ENCODE assay signal across 7 cellular contexts in genomic region chr14:53295985-53296582, GRCh38.
DNase-seq lines count a peak whose midpoint lies in the region; ATAC-seq, FAIRE-seq and TF ChIP-seq lines count a peak whose summit lies in the region.

No MANE protein-coding gene starts in this region.

- peak; percentile 44 for ATAC-seq in GM18867 (IDR thresholded peaks at IDR 0.05; ENCODE audit: unreplicated experiment)
- no peak for ATAC-seq in HG02970 (IDR thresholded peaks at IDR 0.05; ENCODE audit: low FRiP score, unreplicated experiment)

- intact Hi-C loops in Calu3 (cut with micrococcal nuclease; ENCODE audit: unreplicated experiment): loop anchor here (1.0 to 10.0 kb wide), 2 partner anchors 241 to 1052 kb away; no protein-coding TSS in a partner anchor

- H3K9me3 ChIP-seq in OCI-LY1 (ENCODE audit: low read length): no peaks in the 10 kb centered on the region
- H3K9me3 ChIP-seq in MG63: no peaks in the 10 kb centered on the region

- no peak overlapping the region for H3K9ac ChIP-seq in OCI-LY1 (ENCODE audit: low read length)

- H3K9me3 Mint-ChIP-seq in Calu3 (ENCODE audit: low read depth, unreplicated experiment) (no peaks in the 10 kb centered on the region), neural crest cell (peaks cover 3% of the 10 kb centered on the region)

- no peak overlapping the region for H3K27ac ChIP-seq in OCI-LY1 (ENCODE audit: low read depth, low read length, poor library complexity, severe bottlenecking)

- no peaks in the 10 kb centered on the region for H3K4me1 Mint-ChIP-seq in Calu3 (ENCODE audit: low read depth, unreplicated experiment)
- no peaks in the 10 kb centered on the region for H3K4me1 Mint-ChIP-seq in neural crest cell

- no peak overlapping the region for H3K4me3 ChIP-seq in OCI-LY1 (ENCODE audit: low read depth, low read length, poor library complexity, severe bottlenecking)
- no peak overlapping the region for H3K4me3 ChIP-seq in MG63

- H3K4me1 ChIP-seq in OCI-LY1 (ENCODE audit: insufficient read depth, low read length, severe bottlenecking): no peaks in the 10 kb centered on the region

- CTCF ChIA-PET in Calu3 (lab: Charles Lee): interaction anchor here (0.8 to 1.1 kb wide), 3 partner anchors 10 to 1052 kb away, joined by 3 to 13 read pairs (median 4); no protein-coding TSS in a partner anchor

- H3K27ac Mint-ChIP-seq in Calu3 (ENCODE audit: unreplicated experiment): no peak overlapping the region
- no peak overlapping the region for H3K27ac Mint-ChIP-seq in neural crest cell (ENCODE audit: unreplicated experiment)

- TF ChIP-seq CTCF in Calu3 (IDR thresholded peaks at IDR 0.05; ENCODE audit: unreplicated experiment) (peak; percentile 32), OCI-LY1 (IDR thresholded peaks at IDR 0.05; ENCODE audit: low read length) (peak; percentile 67), neural crest cell (conservative IDR thresholded peaks at IDR 0.05) (peak; percentile 88)

- no TSS peak for BruUV-seq in Calu3 (replicated peaks; lab: Mats Ljungman, UMichigan)

- no peaks in the 10 kb centered on the region for H3K36me3 ChIP-seq in OCI-LY1 (ENCODE audit: insufficient read depth, low read length)
- no peaks in the 10 kb centered on the region for H3K36me3 ChIP-seq in MG63

- peak; percentile 38 for DNase-seq in Calu3
- peak; percentile 26 for DNase-seq in neural crest cell (ENCODE audit: low read depth, low spot score)
- no peak for DNase-seq in MG63

- peaks cover 9% of the 10 kb centered on the region for H3K27me3 Mint-ChIP-seq in Calu3 (ENCODE audit: unreplicated experiment)
- no peaks in the 10 kb centered on the region for H3K27me3 Mint-ChIP-seq in neural crest cell (ENCODE audit: low read depth)

- H3K79me2 ChIP-seq in OCI-LY1 (ENCODE audit: insufficient read depth, low read length): no peaks in the 10 kb centered on the region

- H3K4me3 Mint-ChIP-seq in Calu3 (ENCODE audit: low read depth, unreplicated experiment) (no peak overlapping the region), neural crest cell (no peak overlapping the region)

- H4K20me1 ChIP-seq in OCI-LY1 (ENCODE audit: insufficient read depth, low read length): no peaks in the 10 kb centered on the region

- H3K9me2 ChIP-seq in OCI-LY1 (ENCODE audit: low read depth, low read length): no peaks in the 10 kb centered on the region

- H2AFZ ChIP-seq in OCI-LY1 (ENCODE audit: low read length): no peak overlapping the region

- H3K27me3 ChIP-seq in OCI-LY1 (ENCODE audit: insufficient read depth, low read length) (no peaks in the 10 kb centered on the region), MG63 (no peaks in the 10 kb centered on the region)

- no peaks in the 10 kb centered on the region for H3K36me3 Mint-ChIP-seq in Calu3 (ENCODE audit: insufficient read depth, unreplicated experiment)
- no peaks in the 10 kb centered on the region for H3K36me3 Mint-ChIP-seq in neural crest cell (ENCODE audit: low read depth)

- no peak overlapping the region for H3K4me2 ChIP-seq in OCI-LY1 (ENCODE audit: low read length)

- H3F3A ChIP-seq in OCI-LY1 (ENCODE audit: insufficient read depth, low read length): no peaks in the 10 kb centered on the region

- FAIRE-seq in endometrium (lab: Jason Lieb, UNC): peak; percentile 68

Comparison
In these comparisons a context has a peak if more than half of its experiments do, and no peak if none do; other contexts are left out.
1. CTCF ChIP-seq: peak in every context shown above with its lines; median percentile 88 in neural crest cell; 67 in OCI-LY1; 32 in Calu3.